In the genomic region with DNA sequence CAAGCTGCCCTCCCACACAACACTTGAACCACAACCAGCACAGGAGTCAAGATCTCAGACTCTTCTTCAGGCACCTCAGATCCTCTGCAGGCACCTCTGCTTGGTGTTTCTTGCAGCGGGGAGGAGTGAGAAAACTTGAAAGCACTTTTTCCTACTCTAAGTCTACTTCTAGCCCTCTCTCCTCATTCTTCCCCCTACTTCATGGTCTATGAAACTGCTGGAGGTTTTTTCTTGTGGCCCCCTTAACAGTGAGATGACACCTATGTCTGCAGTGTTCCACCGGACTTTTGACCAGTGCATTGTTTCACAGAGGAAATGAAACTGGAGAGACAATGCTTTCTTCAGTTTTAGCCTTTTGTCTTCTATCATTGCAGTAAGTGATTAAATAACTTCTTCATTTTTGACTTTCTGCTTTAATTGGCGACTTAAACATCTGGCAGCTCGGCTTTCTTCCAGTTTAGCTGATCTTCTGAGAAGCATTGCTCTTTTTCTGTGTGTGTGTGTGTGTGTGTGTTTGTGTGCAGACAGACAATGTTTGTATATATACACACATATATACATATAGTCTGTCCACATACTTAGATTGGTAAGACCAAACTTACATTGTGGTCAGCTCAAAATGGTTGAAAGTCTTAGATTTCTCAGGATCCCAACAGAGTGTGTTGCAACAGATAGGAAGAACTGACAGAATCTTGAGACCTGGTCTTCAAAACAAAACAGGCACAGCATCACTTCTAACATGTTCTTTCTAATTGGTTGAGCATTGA, we compare ENCODE assay signal across 1 cellular context.
A peak's percentile ranks its signal among the peaks of the same experiment; 100 is the strongest.
TF ChIP-seq lines count a peak whose summit lies in the region.

No MANE protein-coding gene starts in this region.

TF ChIP-seq in GM12878, 131 proteins besides CTCF, POLR2A, EP300 and RAD21 (continues in another document):
- TF ChIP-seq, protein P1, sequence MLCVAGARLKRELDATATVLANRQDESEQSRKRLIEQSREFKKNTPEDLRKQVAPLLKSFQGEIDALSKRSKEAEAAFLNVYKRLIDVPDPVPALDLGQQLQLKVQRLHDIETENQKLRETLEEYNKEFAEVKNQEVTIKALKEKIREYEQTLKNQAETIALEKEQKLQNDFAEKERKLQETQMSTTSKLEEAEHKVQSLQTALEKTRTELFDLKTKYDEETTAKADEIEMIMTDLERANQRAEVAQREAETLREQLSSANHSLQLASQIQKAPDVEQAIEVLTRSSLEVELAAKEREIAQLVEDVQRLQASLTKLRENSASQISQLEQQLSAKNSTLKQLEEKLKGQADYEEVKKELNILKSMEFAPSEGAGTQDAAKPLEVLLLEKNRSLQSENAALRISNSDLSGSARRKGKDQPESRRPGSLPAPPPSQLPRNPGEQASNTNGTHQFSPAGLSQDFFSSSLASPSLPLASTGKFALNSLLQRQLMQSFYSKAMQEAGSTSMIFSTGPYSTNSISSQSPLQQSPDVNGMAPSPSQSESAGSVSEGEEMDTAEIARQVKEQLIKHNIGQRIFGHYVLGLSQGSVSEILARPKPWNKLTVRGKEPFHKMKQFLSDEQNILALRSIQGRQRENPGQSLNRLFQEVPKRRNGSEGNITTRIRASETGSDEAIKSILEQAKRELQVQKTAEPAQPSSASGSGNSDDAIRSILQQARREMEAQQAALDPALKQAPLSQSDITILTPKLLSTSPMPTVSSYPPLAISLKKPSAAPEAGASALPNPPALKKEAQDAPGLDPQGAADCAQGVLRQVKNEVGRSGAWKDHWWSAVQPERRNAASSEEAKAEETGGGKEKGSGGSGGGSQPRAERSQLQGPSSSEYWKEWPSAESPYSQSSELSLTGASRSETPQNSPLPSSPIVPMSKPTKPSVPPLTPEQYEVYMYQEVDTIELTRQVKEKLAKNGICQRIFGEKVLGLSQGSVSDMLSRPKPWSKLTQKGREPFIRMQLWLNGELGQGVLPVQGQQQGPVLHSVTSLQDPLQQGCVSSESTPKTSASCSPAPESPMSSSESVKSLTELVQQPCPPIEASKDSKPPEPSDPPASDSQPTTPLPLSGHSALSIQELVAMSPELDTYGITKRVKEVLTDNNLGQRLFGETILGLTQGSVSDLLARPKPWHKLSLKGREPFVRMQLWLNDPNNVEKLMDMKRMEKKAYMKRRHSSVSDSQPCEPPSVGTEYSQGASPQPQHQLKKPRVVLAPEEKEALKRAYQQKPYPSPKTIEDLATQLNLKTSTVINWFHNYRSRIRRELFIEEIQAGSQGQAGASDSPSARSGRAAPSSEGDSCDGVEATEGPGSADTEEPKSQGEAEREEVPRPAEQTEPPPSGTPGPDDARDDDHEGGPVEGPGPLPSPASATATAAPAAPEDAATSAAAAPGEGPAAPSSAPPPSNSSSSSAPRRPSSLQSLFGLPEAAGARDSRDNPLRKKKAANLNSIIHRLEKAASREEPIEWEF (IDR thresholded peaks at IDR 0.05; ENCODE audit: insufficient replicate concordance, low read depth, low read length) = no peak
- TF ChIP-seq CHD4 (IDR thresholded peaks at IDR 0.05) (no peak), GATAD2B (conservative IDR thresholded peaks at IDR 0.05; ENCODE audit: low read depth) (peak; percentile 85), STAT1 (conservative IDR thresholded peaks at IDR 0.05) (no peak), IKZF1 (conservative IDR thresholded peaks at IDR 0.05) (peak; percentile 93), SPI1 (IDR thresholded peaks at IDR 0.05; ENCODE audit: borderline replicate concordance, insufficient read depth, low read depth, low read length) (peak; percentile 88), JUNB (IDR thresholded peaks at IDR 0.05) (no peak), WRNIP1 (IDR thresholded peaks at IDR 0.05; ENCODE audit: borderline replicate concordance, low read depth, low read length) (no peak), SIX5 (IDR thresholded peaks at IDR 0.05; ENCODE audit: low read depth, low read length, severe bottlenecking) (no peak), RAD51 (IDR thresholded peaks at IDR 0.05) (no peak), ZNF217 (IDR thresholded peaks at IDR 0.05) (0 out of 2 replicates have a peak, but pooled peaks have one; percentile 61), MTA2 (IDR thresholded peaks at IDR 0.05; ENCODE audit: low read depth) (peak; percentile 98), EZH2 (IDR thresholded peaks at IDR 0.05; ENCODE audit: borderline replicate concordance, control insufficient read depth, low read depth, low read length) (no peak), NKRF (conservative IDR thresholded peaks at IDR 0.05) (no peak), ZNF24 (IDR thresholded peaks at IDR 0.05) (peak; percentile 72; the same call in 1 of the 2 replicates), CBFB (IDR thresholded peaks at IDR 0.05; ENCODE audit: low read depth) (no peak), ESRRA (IDR thresholded peaks at IDR 0.05; ENCODE audit: low read length) (no peak), ASH2L (IDR thresholded peaks at IDR 0.05; ENCODE audit: borderline replicate concordance, low read depth) (no peak), CHD2 (IDR thresholded peaks at IDR 0.05; ENCODE audit: borderline replicate concordance, low read depth, low read length) (peak; percentile 73; the same call in 1 of the 2 replicates), MEF2B (IDR thresholded peaks at IDR 0.05; ENCODE audit: partially characterized antibody, poor library complexity, severe bottlenecking) (no peak), IKZF2 (IDR thresholded peaks at IDR 0.05) (peak; percentile 94 to 95; a peak in 2 of 4 replicates), ZNF384 (IDR thresholded peaks at IDR 0.05; ENCODE audit: borderline replicate concordance, low read depth, low read length) (no peak), SMARCA5 (IDR thresholded peaks at IDR 0.05) (0 out of 2 replicates have a peak, but pooled peaks have one; percentile 33), MTA3 (IDR thresholded peaks at IDR 0.05; ENCODE audit: borderline replicate concordance, low read length) (no peak), SUPT20H (IDR thresholded peaks at IDR 0.05; ENCODE audit: borderline replicate concordance, control insufficient read depth, low read depth, low read length) (no peak), FOXK2 (IDR thresholded peaks at IDR 0.05) (no peak), SREBF1 (IDR thresholded peaks at IDR 0.05; ENCODE audit: low read length) (no peak), BMI1 (IDR thresholded peaks at IDR 0.05; ENCODE audit: borderline replicate concordance) (peak; percentile 86), BHLHE40 (IDR thresholded peaks at IDR 0.05; ENCODE audit: borderline replicate concordance in 1 of 2, low read depth in 2 of 2, low read length in 1 of 2) (peak in 1 of 2 experiments; percentile 20; a peak in 2 of 4 replicates), POLR2AphosphoS2 (IDR thresholded peaks at IDR 0.05; ENCODE audit: low read depth, low read length) (no peak), BCL11A (IDR thresholded peaks at IDR 0.05; ENCODE audit: low read depth, low read length) (peak; percentile 70), ATF7 (IDR thresholded peaks at IDR 0.05; ENCODE audit: low read depth) (peak; percentile 75), SKIL (IDR thresholded peaks at IDR 0.05; ENCODE audit: low read depth, poor library complexity, severe bottlenecking) (peak; percentile 67), NR2F1 (conservative IDR thresholded peaks at IDR 0.05) (peak; percentile 78), ELK1 (IDR thresholded peaks at IDR 0.05; ENCODE audit: low read depth, low read length) (no peak), NBN (IDR thresholded peaks at IDR 0.05) (peak; percentile 94; the same call in 1 of the 2 replicates), YY1 (IDR thresholded peaks at IDR 0.05; ENCODE audit: low read depth, low read length) (no peak), STAT3 (IDR thresholded peaks at IDR 0.05; ENCODE audit: low read depth, low read length) (no peak), FOS (IDR thresholded peaks at IDR 0.05; ENCODE audit: borderline replicate concordance, extremely low read depth, insufficient read length) (no peak)
- TF ChIP-seq, protein P2, sequence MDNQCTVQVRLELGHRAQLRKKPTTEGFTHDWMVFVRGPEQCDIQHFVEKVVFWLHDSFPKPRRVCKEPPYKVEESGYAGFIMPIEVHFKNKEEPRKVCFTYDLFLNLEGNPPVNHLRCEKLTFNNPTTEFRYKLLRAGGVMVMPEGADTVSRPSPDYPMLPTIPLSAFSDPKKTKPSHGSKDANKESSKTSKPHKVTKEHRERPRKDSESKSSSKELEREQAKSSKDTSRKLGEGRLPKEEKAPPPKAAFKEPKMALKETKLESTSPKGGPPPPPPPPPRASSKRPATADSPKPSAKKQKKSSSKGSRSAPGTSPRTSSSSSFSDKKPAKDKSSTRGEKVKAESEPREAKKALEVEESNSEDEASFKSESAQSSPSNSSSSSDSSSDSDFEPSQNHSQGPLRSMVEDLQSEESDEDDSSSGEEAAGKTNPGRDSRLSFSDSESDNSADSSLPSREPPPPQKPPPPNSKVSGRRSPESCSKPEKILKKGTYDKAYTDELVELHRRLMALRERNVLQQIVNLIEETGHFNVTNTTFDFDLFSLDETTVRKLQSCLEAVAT (IDR thresholded peaks at IDR 0.05) = peak; percentile 65
- TF ChIP-seq, protein P3, sequence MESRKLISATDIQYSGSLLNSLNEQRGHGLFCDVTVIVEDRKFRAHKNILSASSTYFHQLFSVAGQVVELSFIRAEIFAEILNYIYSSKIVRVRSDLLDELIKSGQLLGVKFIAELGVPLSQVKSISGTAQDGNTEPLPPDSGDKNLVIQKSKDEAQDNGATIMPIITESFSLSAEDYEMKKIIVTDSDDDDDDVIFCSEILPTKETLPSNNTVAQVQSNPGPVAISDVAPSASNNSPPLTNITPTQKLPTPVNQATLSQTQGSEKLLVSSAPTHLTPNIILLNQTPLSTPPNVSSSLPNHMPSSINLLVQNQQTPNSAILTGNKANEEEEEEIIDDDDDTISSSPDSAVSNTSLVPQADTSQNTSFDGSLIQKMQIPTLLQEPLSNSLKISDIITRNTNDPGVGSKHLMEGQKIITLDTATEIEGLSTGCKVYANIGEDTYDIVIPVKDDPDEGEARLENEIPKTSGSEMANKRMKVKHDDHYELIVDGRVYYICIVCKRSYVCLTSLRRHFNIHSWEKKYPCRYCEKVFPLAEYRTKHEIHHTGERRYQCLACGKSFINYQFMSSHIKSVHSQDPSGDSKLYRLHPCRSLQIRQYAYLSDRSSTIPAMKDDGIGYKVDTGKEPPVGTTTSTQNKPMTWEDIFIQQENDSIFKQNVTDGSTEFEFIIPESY (IDR thresholded peaks at IDR 0.05) = no peak
- TF ChIP-seq, protein P4, sequence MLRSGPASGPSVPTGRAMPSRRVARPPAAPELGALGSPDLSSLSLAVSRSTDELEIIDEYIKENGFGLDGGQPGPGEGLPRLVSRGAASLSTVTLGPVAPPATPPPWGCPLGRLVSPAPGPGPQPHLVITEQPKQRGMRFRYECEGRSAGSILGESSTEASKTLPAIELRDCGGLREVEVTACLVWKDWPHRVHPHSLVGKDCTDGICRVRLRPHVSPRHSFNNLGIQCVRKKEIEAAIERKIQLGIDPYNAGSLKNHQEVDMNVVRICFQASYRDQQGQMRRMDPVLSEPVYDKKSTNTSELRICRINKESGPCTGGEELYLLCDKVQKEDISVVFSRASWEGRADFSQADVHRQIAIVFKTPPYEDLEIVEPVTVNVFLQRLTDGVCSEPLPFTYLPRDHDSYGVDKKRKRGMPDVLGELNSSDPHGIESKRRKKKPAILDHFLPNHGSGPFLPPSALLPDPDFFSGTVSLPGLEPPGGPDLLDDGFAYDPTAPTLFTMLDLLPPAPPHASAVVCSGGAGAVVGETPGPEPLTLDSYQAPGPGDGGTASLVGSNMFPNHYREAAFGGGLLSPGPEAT (IDR thresholded peaks at IDR 0.05; ENCODE audit: low read depth) = peak; percentile 85
